Comparison of ENCODE assay signal across 15 cellular contexts in genomic region chr2:20175267-20175666, GRCh38. TPM values are rescaled to one million over a fixed set of nuclear protein-coding genes. Genes with fewer than 3 reads are reported as not detected.
DNase-seq lines count a peak whose midpoint lies in the region; ATAC-seq and TF ChIP-seq lines count a peak whose summit lies in the region.
"Had no signal": no experiment of that assay in that cellular context is flagged by ENCODE, and none has a peak within 500 bp of the region (broad histone marks: within the 10 kb centered on the region; RNA-seq: fewer than 3 reads in every experiment).

No MANE protein-coding gene starts in this region.

- no peak overlapping the region for H3K27ac Mint-ChIP-seq in activated CD4-positive, alpha-beta T cell treated with anti-CD3 and anti-CD28 coated beads, Interleukin-2, amount 10 ng/mL, durations not matched to agents 7 days and 5 days
- H3K27ac Mint-ChIP-seq: CD4-positive, CD25-positive, alpha-beta regulatory T cell had no signal

- no peak overlapping the region for H3K4me3 ChIP-seq in heart right ventricle
- H3K4me3 ChIP-seq: BLaER1 had no signal

- DNase-seq in cardiac septum (ENCODE audit: low spot score) (peak; percentile 70), heart right ventricle (no peak), ecto neural progenitor cell (ENCODE audit: low spot score) (peak; percentile 23), sciatic nerve (ENCODE audit: low spot score) (peak; percentile 42)
- DNase-seq in activated CD4-positive, alpha-beta T cell treated with anti-CD3 and anti-CD28 coated beads, Interleukin-2, amount 10 ng/mL, durations not matched to agents 7 days and 5 days, result no peak
- DNase-seq: 8988T; AML-193; CD4-positive, CD25-positive, alpha-beta regulatory T cell; DMS53; GF-D8 had no signal

- no peak for ATAC-seq in heart right ventricle
- no peak for ATAC-seq in sciatic nerve
- ATAC-seq in GM21515 (IDR thresholded peaks at IDR 0.05; ENCODE audit: unreplicated experiment), result no peak
- ATAC-seq in GM18498 (IDR thresholded peaks at IDR 0.05; ENCODE audit: unreplicated experiment), result no peak
- ATAC-seq: HCT116 had no signal

- 91 to 95% methylated on average over 8 of the region's 8 CpGs for WGBS in heart right ventricle, 2 donors

- CTCF ChIA-PET in activated CD4-positive, alpha-beta T cell treated with anti-CD3 and anti-CD28 coated beads, Interleukin-2, amount 10 ng/mL, durations not matched to agents 7 days and 5 days (lab: Charles Lee), result no interaction called here

- H3K9me3 ChIP-seq in heart right ventricle, result no peaks in the 10 kb centered on the region
- H3K9me3 ChIP-seq: BLaER1 had no signal

- H3K4me1 ChIP-seq in heart right ventricle, result no peaks in the 10 kb centered on the region
- H3K4me1 ChIP-seq: BLaER1 had no signal

- no peaks in the 10 kb centered on the region for H3K36me3 Mint-ChIP-seq in activated CD4-positive, alpha-beta T cell treated with anti-CD3 and anti-CD28 coated beads, Interleukin-2, amount 10 ng/mL, durations not matched to agents 7 days and 5 days (ENCODE audit: low read depth)
- H3K36me3 Mint-ChIP-seq: CD4-positive, CD25-positive, alpha-beta regulatory T cell had no signal

- TF ChIP-seq CTCF in heart right ventricle (IDR thresholded peaks at IDR 0.05), result no peak

- peaks cover 2% of the 10 kb centered on the region for H3K27me3 Mint-ChIP-seq in activated CD4-positive, alpha-beta T cell treated with anti-CD3 and anti-CD28 coated beads, Interleukin-2, amount 10 ng/mL, durations not matched to agents 7 days and 5 days

- intact Hi-C loops in cardiac septum (cut with DNase I), result no loop called here
- intact Hi-C loops in heart right ventricle (cut with DNase I), result no loop called here
- intact Hi-C loops in sciatic nerve (cut with DNase I), result no loop called here

- H3K4me3 Mint-ChIP-seq in activated CD4-positive, alpha-beta T cell treated with anti-CD3 and anti-CD28 coated beads, Interleukin-2, amount 10 ng/mL, durations not matched to agents 7 days and 5 days, result no peak overlapping the region
- H3K4me3 Mint-ChIP-seq: CD4-positive, CD25-positive, alpha-beta regulatory T cell had no signal

- H3K36me3 ChIP-seq in heart right ventricle, result no peaks in the 10 kb centered on the region
- H3K36me3 ChIP-seq: BLaER1 had no signal

- no peaks in the 10 kb centered on the region for H3K9me3 Mint-ChIP-seq in activated CD4-positive, alpha-beta T cell treated with anti-CD3 and anti-CD28 coated beads, Interleukin-2, amount 10 ng/mL, durations not matched to agents 7 days and 5 days
- H3K9me3 Mint-ChIP-seq: CD4-positive, CD25-positive, alpha-beta regulatory T cell had no signal

- H3K4me1 Mint-ChIP-seq in activated CD4-positive, alpha-beta T cell treated with anti-CD3 and anti-CD28 coated beads, Interleukin-2, amount 10 ng/mL, durations not matched to agents 7 days and 5 days, result no peaks in the 10 kb centered on the region
- H3K4me1 Mint-ChIP-seq: CD4-positive, CD25-positive, alpha-beta regulatory T cell had no signal

- POLR2A ChIA-PET in activated CD4-positive, alpha-beta T cell treated with anti-CD3 and anti-CD28 coated beads, Interleukin-2, amount 10 ng/mL, durations not matched to agents 7 days and 5 days (lab: Charles Lee), result no interaction called here

- no peak overlapping the region for H3K27ac ChIP-seq in heart right ventricle
- H3K27ac ChIP-seq: BLaER1, HL-60 had no signal

- H3K27me3 ChIP-seq in heart right ventricle, result no peaks in the 10 kb centered on the region
- H3K27me3 ChIP-seq: BLaER1 had no signal

RNA-seq across cellular contexts. Expression of gene SDC1, which starts 49.7 kb away (rescaled TPM):
- total RNA-seq in cardiac septum, result 0.32 TPM
- 1 to 10 TPM in 2 of 10 donors, under 1 TPM in 6, not detected in 2; 0.27 to 2.1 (median 0.33) TPM for total RNA-seq in heart right ventricle
- under 1 TPM; 0.30 to 0.44 TPM for polyA plus RNA-seq in heart right ventricle
- total RNA-seq in sciatic nerve, result 0.98 TPM
- under 1 TPM in 1 of 2 experiments, not detected in 1; 0.19 TPM for total RNA-seq in activated CD4-positive, alpha-beta T cell treated with anti-CD3 and anti-CD28 coated beads, Interleukin-2, amount 10 ng/mL, durations not matched to agents 7 days and 5 days
- total RNA-seq: CD4-positive, CD25-positive, alpha-beta regulatory T cell had no signal
- polyA plus RNA-seq: CD4-positive, CD25-positive, alpha-beta regulatory T cell had no signal

Comparison
In these comparisons a context has a peak if more than half of its experiments do, and no peak if none do; other contexts are left out.
1. DNase-seq: peak in cardiac septum (single experiment), ecto neural progenitor cell (single experiment) and sciatic nerve (single experiment); none in heart right ventricle (0 of 2) and activated CD4-positive, alpha-beta T cell treated with anti-CD3 and anti-CD28 coated beads, Interleukin-2, amount 10 ng/mL, durations not matched to agents 7 days and 5 days (single experiment).